In the genomic region with DNA sequence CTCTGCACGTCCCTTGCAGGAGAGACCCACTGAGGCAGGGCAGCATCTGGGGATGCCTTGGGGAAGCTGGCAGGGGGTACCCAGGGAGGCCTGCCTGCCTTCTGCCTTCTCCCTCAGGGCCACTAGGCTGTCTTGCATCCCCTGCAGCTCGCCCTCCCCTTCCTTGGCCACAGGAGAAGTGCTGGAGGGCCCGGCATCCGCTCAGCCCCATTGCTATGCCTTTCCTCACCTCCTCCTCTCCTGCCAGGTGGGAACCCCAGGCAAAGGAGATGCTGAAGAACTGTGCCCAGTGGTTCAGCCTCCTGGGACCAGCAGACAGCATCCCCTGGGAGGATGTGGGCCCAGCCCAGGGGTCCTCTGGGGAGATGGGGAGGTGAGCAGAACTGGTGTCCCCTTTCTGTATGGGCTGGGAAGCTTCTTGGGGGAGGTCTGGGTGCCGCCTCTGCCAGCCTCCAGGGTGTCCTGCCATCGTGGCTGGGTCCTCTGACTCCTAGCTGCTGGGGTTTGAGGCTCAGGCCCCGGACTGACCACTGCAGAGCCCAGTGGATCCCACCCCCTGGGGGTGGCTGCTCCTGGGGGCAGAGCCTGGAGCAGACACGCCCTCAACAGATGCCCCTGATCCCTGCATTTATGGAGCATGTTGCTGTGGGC, we compare ENCODE assay signal across 28 cellular contexts. TPM values are rescaled to one million over a fixed set of nuclear protein-coding genes. Genes with fewer than 3 reads are reported as not detected.
"Had no signal": no experiment of that assay in that cellular context is flagged by ENCODE, and none has a peak within 500 bp of the region (broad histone marks: within the 10 kb centered on the region; RNA-seq: fewer than 3 reads in every experiment).

No MANE protein-coding gene starts in this region.

- H3K9me3 ChIP-seq: ascending aorta, body of pancreas, Peyer's patch, SJSA1 had no signal

- H3K4me1 ChIP-seq: Peyer's patch, SJSA1 had no signal

- ATAC-seq: activated CD8-positive, alpha-beta memory T cell treated with anti-CD3 and anti-CD28 coated beads, Interleukin-2, amount 10 ng/mL, durations not matched to agents 7 days and 5 days; activated naive CD4-positive, alpha-beta T cell treated with anti-CD3 and anti-CD28 coated beads, Interleukin-2, amount 50 U/mL, for 72 hours; activated naive CD8-positive, alpha-beta T cell treated with anti-CD3 and anti-CD28 coated beads, Interleukin-2, amount 50 U/mL, for 24 hours; activated T-cell treated with anti-CD3 and anti-CD28 coated beads, Interleukin-2, amount 50 U/mL, for 4 hours; body of pancreas; T-helper 17 cell; WTC11 had no signal

- H3K27ac Mint-ChIP-seq: activated CD4-positive, alpha-beta T cell treated with anti-CD3 and anti-CD28 coated beads, Interleukin-2, amount 10 ng/mL, durations not matched to agents 24 days and 14 days; activated CD8-positive, alpha-beta memory T cell treated with anti-CD3 and anti-CD28 coated beads, Interleukin-2, amount 10 ng/mL, durations not matched to agents 7 days and 5 days; activated naive CD4-positive, alpha-beta T cell treated with anti-CD3 and anti-CD28 coated beads, Interleukin-2, amount 50 U/mL, for 72 hours; activated naive CD8-positive, alpha-beta T cell treated with anti-CD3 and anti-CD28 coated beads, Interleukin-2, amount 50 U/mL, for 24 hours; T-helper 17 cell; WTC11 had no signal

- H3K36me3 Mint-ChIP-seq: activated CD8-positive, alpha-beta memory T cell treated with anti-CD3 and anti-CD28 coated beads, Interleukin-2, amount 10 ng/mL, durations not matched to agents 7 days and 5 days; activated naive CD4-positive, alpha-beta T cell treated with anti-CD3 and anti-CD28 coated beads, Interleukin-2, amount 50 U/mL, for 72 hours; WTC11 had no signal

- H3K4me3 Mint-ChIP-seq: activated CD4-positive, alpha-beta T cell treated with anti-CD3 and anti-CD28 coated beads, Interleukin-2, amount 10 ng/mL, durations not matched to agents 24 days and 14 days; activated CD8-positive, alpha-beta memory T cell treated with anti-CD3 and anti-CD28 coated beads, Interleukin-2, amount 10 ng/mL, durations not matched to agents 7 days and 5 days; activated naive CD8-positive, alpha-beta T cell treated with anti-CD3 and anti-CD28 coated beads, Interleukin-2, amount 50 U/mL, for 24 hours; activated T-cell treated with anti-CD3 and anti-CD28 coated beads, Interleukin-2, amount 50 U/mL, for 4 hours; central memory CD8-positive, alpha-beta T cell; T-helper 17 cell; WTC11 had no signal

- H3K9me3 Mint-ChIP-seq: activated CD4-positive, alpha-beta T cell treated with anti-CD3 and anti-CD28 coated beads, Interleukin-2, amount 10 ng/mL, durations not matched to agents 24 days and 14 days; activated naive CD4-positive, alpha-beta T cell treated with anti-CD3 and anti-CD28 coated beads, Interleukin-2, amount 50 U/mL, for 72 hours; activated naive CD8-positive, alpha-beta T cell treated with anti-CD3 and anti-CD28 coated beads, Interleukin-2, amount 50 U/mL, for 24 hours; activated T-cell treated with anti-CD3 and anti-CD28 coated beads, Interleukin-2, amount 50 U/mL, for 4 hours; central memory CD8-positive, alpha-beta T cell; WTC11 had no signal

- H3K4me3 ChIP-seq: ascending aorta, body of pancreas, Peyer's patch, SJSA1 had no signal

- H3K4me1 Mint-ChIP-seq: activated CD4-positive, alpha-beta T cell treated with anti-CD3 and anti-CD28 coated beads, Interleukin-2, amount 10 ng/mL, durations not matched to agents 24 days and 14 days; activated CD8-positive, alpha-beta memory T cell treated with anti-CD3 and anti-CD28 coated beads, Interleukin-2, amount 10 ng/mL, durations not matched to agents 7 days and 5 days; central memory CD8-positive, alpha-beta T cell; T-helper 17 cell had no signal

- DNase-seq: activated CD4-positive, alpha-beta T cell treated with anti-CD3 and anti-CD28 coated beads, Interleukin-2, amount 10 ng/mL, durations not matched to agents 24 days and 14 days; activated CD4-positive, alpha-beta T cell treated with anti-CD3 and anti-CD28 coated beads, Interleukin-2, amount 50 U/mL, for 48 hours; activated CD4-positive, CD25-positive, alpha-beta regulatory T cell treated with anti-CD3 and anti-CD28 coated beads, Interleukin-2, amount 50 U/mL, for 72 hours; activated CD8-positive, alpha-beta memory T cell treated with anti-CD3 and anti-CD28 coated beads, Interleukin-2, amount 10 ng/mL, durations not matched to agents 7 days and 5 days; activated effector memory CD4-positive, alpha-beta T cell treated with anti-CD3 and anti-CD28 coated beads, Interleukin-2, amount 50 U/mL, for 16 hours; activated naive CD4-positive, alpha-beta T cell treated with Interleukin-2 at 50 U/mL for 16 hours; activated naive CD8-positive, alpha-beta T cell treated with anti-CD3 and anti-CD28 coated beads, Interleukin-2, amount 50 U/mL, for 24 hours; activated T-cell treated with anti-CD3 and anti-CD28 coated beads, Interleukin-2, amount 50 U/mL, for 4 hours; amniotic stem cell; MM.1S; NCI-H1105 treated with DMSO at 0.1 percent for 48 hours; NCI-H1436 treated with DMSO at 0.1 percent for 48 hours; NCI-H187 treated with DMSO at 0.1 percent for 48 hours; NCI-H2081 treated with DMSO at 0.1 percent for 48 hours; NCI-H446; NCI-H524; SHP77; T-helper 17 cell; T-helper 9 cell had no signal

- H3K27ac ChIP-seq: ascending aorta, body of pancreas, Peyer's patch, RWPE1, SJSA1 had no signal

- H3K36me3 ChIP-seq: ascending aorta, Peyer's patch, SJSA1 had no signal

RNA-seq across cellular contexts. Expression of a gene that starts 20.6 kb away (rescaled TPM):
- total RNA-seq: activated CD4-positive, alpha-beta T cell treated with anti-CD3 and anti-CD28 coated beads, Interleukin-2, amount 10 ng/mL, durations not matched to agents 24 days and 14 days; activated CD8-positive, alpha-beta memory T cell treated with anti-CD3 and anti-CD28 coated beads, Interleukin-2, amount 10 ng/mL, durations not matched to agents 7 days and 5 days; activated naive CD4-positive, alpha-beta T cell treated with anti-CD3 and anti-CD28 coated beads, Interleukin-2, amount 50 U/mL, for 72 hours; activated T-cell treated with anti-CD3 and anti-CD28 coated beads, Interleukin-2, amount 50 U/mL, for 4 hours; ascending aorta; body of pancreas; bronchial epithelial cell; Peyer's patch; SJSA1; T-helper 17 cell; WTC11 had no signal

RNA-seq across cellular contexts. Expression of a gene that starts 34.2 kb away (rescaled TPM):
- total RNA-seq: activated CD4-positive, alpha-beta T cell treated with anti-CD3 and anti-CD28 coated beads, Interleukin-2, amount 10 ng/mL, durations not matched to agents 24 days and 14 days; activated CD8-positive, alpha-beta memory T cell treated with anti-CD3 and anti-CD28 coated beads, Interleukin-2, amount 10 ng/mL, durations not matched to agents 7 days and 5 days; activated naive CD4-positive, alpha-beta T cell treated with anti-CD3 and anti-CD28 coated beads, Interleukin-2, amount 50 U/mL, for 72 hours; activated T-cell treated with anti-CD3 and anti-CD28 coated beads, Interleukin-2, amount 50 U/mL, for 4 hours; ascending aorta; body of pancreas; bronchial epithelial cell; SJSA1; T-helper 17 cell; WTC11 had no signal
